In genomic region chrX:112731793-112732192, GRCh38 we compare ENCODE assay signal across 2 cellular contexts.
TF ChIP-seq lines count a peak whose summit lies in the region.

No MANE protein-coding gene starts in this region.

TF ChIP-seq in SK-N-SH, 30 proteins besides CTCF, POLR2A, EP300 and RAD21 (continued from another document):
- TF ChIP-seq ZBTB33 (IDR thresholded peaks at IDR 0.05; ENCODE audit: borderline replicate concordance, low read depth) (no peak), FOSL2 (IDR thresholded peaks at IDR 0.05; ENCODE audit: borderline replicate concordance, low read depth) (no peak), POLR2AphosphoS5 (IDR thresholded peaks at IDR 0.05; ENCODE audit: low read depth, low read length) (no peak), USF2 (IDR thresholded peaks at IDR 0.05; ENCODE audit: borderline replicate concordance, low read depth, low read length) (no peak), RFX5 (IDR thresholded peaks at IDR 0.05; ENCODE audit: low read length) (no peak), MXI1 (IDR thresholded peaks at IDR 0.05; ENCODE audit: low read depth, low read length) (no peak), GABPA (IDR thresholded peaks at IDR 0.05; ENCODE audit: low read depth) (no peak), GATA2 (CRISPR knock-in tag; IDR thresholded peaks at IDR 0.05) (no peak), RXRA (IDR thresholded peaks at IDR 0.05; ENCODE audit: borderline replicate concordance, low read depth) (no peak), TEAD4 (IDR thresholded peaks at IDR 0.05; ENCODE audit: borderline replicate concordance, insufficient read depth) (no peak)
- TF ChIP-seq, protein P1, sequence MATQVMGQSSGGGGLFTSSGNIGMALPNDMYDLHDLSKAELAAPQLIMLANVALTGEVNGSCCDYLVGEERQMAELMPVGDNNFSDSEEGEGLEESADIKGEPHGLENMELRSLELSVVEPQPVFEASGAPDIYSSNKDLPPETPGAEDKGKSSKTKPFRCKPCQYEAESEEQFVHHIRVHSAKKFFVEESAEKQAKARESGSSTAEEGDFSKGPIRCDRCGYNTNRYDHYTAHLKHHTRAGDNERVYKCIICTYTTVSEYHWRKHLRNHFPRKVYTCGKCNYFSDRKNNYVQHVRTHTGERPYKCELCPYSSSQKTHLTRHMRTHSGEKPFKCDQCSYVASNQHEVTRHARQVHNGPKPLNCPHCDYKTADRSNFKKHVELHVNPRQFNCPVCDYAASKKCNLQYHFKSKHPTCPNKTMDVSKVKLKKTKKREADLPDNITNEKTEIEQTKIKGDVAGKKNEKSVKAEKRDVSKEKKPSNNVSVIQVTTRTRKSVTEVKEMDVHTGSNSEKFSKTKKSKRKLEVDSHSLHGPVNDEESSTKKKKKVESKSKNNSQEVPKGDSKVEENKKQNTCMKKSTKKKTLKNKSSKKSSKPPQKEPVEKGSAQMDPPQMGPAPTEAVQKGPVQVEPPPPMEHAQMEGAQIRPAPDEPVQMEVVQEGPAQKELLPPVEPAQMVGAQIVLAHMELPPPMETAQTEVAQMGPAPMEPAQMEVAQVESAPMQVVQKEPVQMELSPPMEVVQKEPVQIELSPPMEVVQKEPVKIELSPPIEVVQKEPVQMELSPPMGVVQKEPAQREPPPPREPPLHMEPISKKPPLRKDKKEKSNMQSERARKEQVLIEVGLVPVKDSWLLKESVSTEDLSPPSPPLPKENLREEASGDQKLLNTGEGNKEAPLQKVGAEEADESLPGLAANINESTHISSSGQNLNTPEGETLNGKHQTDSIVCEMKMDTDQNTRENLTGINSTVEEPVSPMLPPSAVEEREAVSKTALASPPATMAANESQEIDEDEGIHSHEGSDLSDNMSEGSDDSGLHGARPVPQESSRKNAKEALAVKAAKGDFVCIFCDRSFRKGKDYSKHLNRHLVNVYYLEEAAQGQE (IDR thresholded peaks at IDR 0.05; ENCODE audit: low read depth, low read length), result no peak
TF ChIP-seq in SK-N-SH: peak in this region for 0.

TF ChIP-seq in SK-N-SH treated with all-trans-retinoic acid at 6 μM for 48 hours, 23 proteins besides CTCF, POLR2A, EP300 and RAD21 (continued from another document):
- TF ChIP-seq SNAI2 (CRISPR knock-in tag; IDR thresholded peaks at IDR 0.05) (no peak), CSRNP3 (CRISPR knock-in tag; IDR thresholded peaks at IDR 0.05) (no peak), ZFP3 (CRISPR knock-in tag; IDR thresholded peaks at IDR 0.05) (no peak), ZFP30 (CRISPR knock-in tag; IDR thresholded peaks at IDR 0.05) (no peak)
